Comparison of ENCODE assay signal across 8 cellular contexts in the genomic region with DNA sequence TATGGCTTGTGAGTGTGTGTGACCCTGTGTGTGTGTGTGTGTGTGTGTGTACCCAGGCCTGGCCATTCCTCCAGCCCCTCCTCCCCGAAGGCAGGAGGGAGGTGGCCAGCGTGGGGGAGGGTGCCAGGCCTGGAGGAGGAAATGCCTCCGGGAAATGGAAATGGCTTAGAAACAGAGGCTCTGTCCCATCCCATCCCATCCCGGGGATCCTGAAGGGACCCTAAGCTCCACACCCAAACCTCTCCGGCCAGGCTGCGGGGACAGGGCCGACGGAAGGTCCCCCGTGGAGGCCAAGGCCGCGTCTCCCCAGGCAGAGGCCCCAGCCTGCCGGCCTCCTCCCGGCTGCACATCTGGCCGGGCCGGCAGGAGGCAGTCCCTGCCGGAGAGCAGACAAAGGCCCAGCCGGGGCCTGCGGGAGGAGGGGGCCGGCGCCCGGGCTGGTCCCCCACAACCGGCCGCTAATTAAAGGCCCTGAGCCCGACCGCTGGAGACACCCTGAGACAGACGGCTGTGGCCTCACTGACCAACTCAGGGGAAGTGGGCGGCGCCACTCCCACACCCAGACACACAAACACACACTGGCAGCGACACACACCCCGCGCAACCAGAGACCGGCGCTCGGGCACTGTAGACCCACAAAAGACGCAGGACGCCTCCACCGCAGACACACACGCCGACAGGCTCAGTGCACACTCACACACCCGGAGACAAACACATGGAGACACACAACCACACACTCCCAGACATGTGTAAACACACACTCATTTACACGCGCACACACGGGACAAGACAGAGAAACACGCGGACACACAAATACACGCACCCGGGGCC. TPM values are rescaled to one million over a fixed set of nuclear protein-coding genes. Genes with fewer than 3 reads are reported as not detected.
A peak's percentile ranks its signal among the peaks of the same experiment; 100 is the strongest.
DNase-seq lines count a peak whose midpoint lies in the region; ATAC-seq, FAIRE-seq and TF ChIP-seq lines count a peak whose summit lies in the region.

No MANE protein-coding gene starts in this region.

- TF ChIP-seq EP300 in A549 (IDR thresholded peaks at IDR 0.05): no peak

- no peak for FAIRE-seq in A549 (lab: Jason Lieb, UNC)

- H3K27me3 ChIP-seq in right atrium auricular region (no peaks in the 10 kb centered on the region), prostate gland (replicated peaks; ENCODE audit: insufficient read depth) (no peaks in the 10 kb centered on the region)

- TF ChIP-seq RAD21 in A549 (conservative IDR thresholded peaks at IDR 0.05 in 1 of 2, IDR thresholded peaks at IDR 0.05 in 1 of 2): peak in 1 of 2 experiments; percentile 16; a peak in 1 of 5 replicates

- DNase-seq in A549 (ENCODE audit: low read depth in 1 of 2, low spot score in 1 of 2) (peak; percentile 44 to 91), HFFc6 (peak; percentile 6), right atrium auricular region (ENCODE audit: low spot score) (peak; percentile 78), prostate gland (ENCODE audit: low spot score) (no peak)
- peak; percentile 46 for DNase-seq in activated naive CD8-positive, alpha-beta T cell treated with anti-CD3 and anti-CD28 coated beads, Interleukin-2, amount 50 U/mL, for 24 hours

- ATAC-seq in A549 (peak; percentile 72), HG03460 (IDR thresholded peaks at IDR 0.05; ENCODE audit: unreplicated experiment) (no peak), GM21529 (IDR thresholded peaks at IDR 0.05; ENCODE audit: unreplicated experiment) (no peak), GM21447 (IDR thresholded peaks at IDR 0.05; ENCODE audit: unreplicated experiment) (no peak)
- ATAC-seq in activated naive CD8-positive, alpha-beta T cell treated with anti-CD3 and anti-CD28 coated beads, Interleukin-2, amount 50 U/mL, for 24 hours: peak; percentile 6

- H3K9me3 ChIP-seq in A549: peaks cover 14% of the 10 kb centered on the region
- H3K9me3 ChIP-seq in right atrium auricular region: peaks cover 3 to 9% of the 10 kb centered on the region in 2 donors
- H3K9me3 ChIP-seq in prostate gland: no peaks in the 10 kb centered on the region

- intact Hi-C loops in prostate gland (cut with DNase I): no loop called here

- TF ChIP-seq CTCF in A549 (IDR thresholded peaks at IDR 0.05) (no peak), HFFc6 (IDR thresholded peaks at IDR 0.05) (peak; percentile 28; the same call in 1 of the 2 replicates), right atrium auricular region (IDR thresholded peaks at IDR 0.05) (no peak), prostate gland (IDR thresholded peaks at IDR 0.05) (peak in 1 of 4 experiments; percentile 22)

- peak overlapping the region; percentile 53 for H3K27ac Mint-ChIP-seq in HFFc6
- peak overlapping the region; percentile 78 for H3K27ac Mint-ChIP-seq in activated naive CD8-positive, alpha-beta T cell treated with anti-CD3 and anti-CD28 coated beads, Interleukin-2, amount 50 U/mL, for 24 hours

- peak overlapping the region; percentile 76 for H3K4me2 ChIP-seq in A549

- CTCF ChIA-PET in A549 (lab: Yijun Ruan, JAX): interaction anchor here (0.9 kb wide), 2 partner anchors 18 to 29 kb away, joined by 3 to 5 read pairs; no protein-coding TSS in a partner anchor

- POLR2A ChIA-PET in A549 (lab: Yijun Ruan, JAX): no interaction called here

- H3K36me3 ChIP-seq in right atrium auricular region (peaks cover 7% of the 10 kb centered on the region), prostate gland (no peaks in the 10 kb centered on the region)

- H3K4me3 Mint-ChIP-seq in HFFc6: peak overlapping the region; percentile 84
- H3K4me3 Mint-ChIP-seq in activated naive CD8-positive, alpha-beta T cell treated with anti-CD3 and anti-CD28 coated beads, Interleukin-2, amount 50 U/mL, for 24 hours: peak overlapping the region; percentile 86

- peak overlapping the region; percentile 98 to 99 for H3K27ac ChIP-seq in A549
- peak overlapping the region; percentile 73 to 91 for H3K27ac ChIP-seq in right atrium auricular region
- peak overlapping the region; percentile 64 to 66 for H3K27ac ChIP-seq in prostate gland

- peaks cover 6% of the 10 kb centered on the region; the same call in 1 of the 2 replicates for H3K9me3 Mint-ChIP-seq in HFFc6
- H3K9me3 Mint-ChIP-seq in activated naive CD8-positive, alpha-beta T cell treated with anti-CD3 and anti-CD28 coated beads, Interleukin-2, amount 50 U/mL, for 24 hours: no peaks in the 10 kb centered on the region

- peak; percentile 26; the same call in 1 of the 2 replicates for TF ChIP-seq POLR2A in A549 (IDR thresholded peaks at IDR 0.05; ENCODE audit: low read length)
- no peak for TF ChIP-seq POLR2A in prostate gland (IDR thresholded peaks at IDR 0.05)

- H3K4me1 ChIP-seq in A549: peaks cover 45% of the 10 kb centered on the region
- peaks cover 0 to 38% of the 10 kb centered on the region in 2 donors for H3K4me1 ChIP-seq in right atrium auricular region
- peaks cover 2% of the 10 kb centered on the region for H3K4me1 ChIP-seq in prostate gland (replicated peaks)

- peaks cover 33% of the 10 kb centered on the region for H3K4me1 Mint-ChIP-seq in HFFc6 (ENCODE audit: low read depth)
- H3K4me1 Mint-ChIP-seq in activated naive CD8-positive, alpha-beta T cell treated with anti-CD3 and anti-CD28 coated beads, Interleukin-2, amount 50 U/mL, for 24 hours: peaks cover 29% of the 10 kb centered on the region

- H3K36me3 Mint-ChIP-seq in HFFc6 (ENCODE audit: low read depth): no peaks in the 10 kb centered on the region
- peaks cover 6% of the 10 kb centered on the region for H3K36me3 Mint-ChIP-seq in activated naive CD8-positive, alpha-beta T cell treated with anti-CD3 and anti-CD28 coated beads, Interleukin-2, amount 50 U/mL, for 24 hours (ENCODE audit: low read depth)

- H3K4me3 ChIP-seq in A549 (peak overlapping the region; percentile 58), right atrium auricular region (peak overlapping the region; percentile 58 to 60), prostate gland (peak overlapping the region; percentile 43 to 44)

- H3K27me3 Mint-ChIP-seq in HFFc6 (ENCODE audit: insufficient read depth): peaks cover 2% of the 10 kb centered on the region; the same call in 1 of the 2 replicates
- peaks cover 9% of the 10 kb centered on the region for H3K27me3 Mint-ChIP-seq in activated naive CD8-positive, alpha-beta T cell treated with anti-CD3 and anti-CD28 coated beads, Interleukin-2, amount 50 U/mL, for 24 hours

- 2% methylated on average over 13 of the region's 47 CpGs for WGBS in A549 (ENCODE audit: missing lambda C conversion rate)
- WGBS in prostate gland: 1% methylated on average over 36 of the region's 47 CpGs

TF ChIP-seq in A549, 52 proteins besides CTCF, POLR2A, EP300 and RAD21:
- TF ChIP-seq, protein P1, sequence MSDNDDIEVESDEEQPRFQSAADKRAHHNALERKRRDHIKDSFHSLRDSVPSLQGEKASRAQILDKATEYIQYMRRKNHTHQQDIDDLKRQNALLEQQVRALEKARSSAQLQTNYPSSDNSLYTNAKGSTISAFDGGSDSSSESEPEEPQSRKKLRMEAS (IDR thresholded peaks at IDR 0.05): peak; percentile 3
- TF ChIP-seq JUN (IDR thresholded peaks at IDR 0.05): peak; percentile 17 to 79; a peak in 2 of 5 replicates
- 0 out of 2 replicates have a peak, but pooled peaks have one; percentile 42 for TF ChIP-seq TFCP2L1 (CRISPR knock-in tag; IDR thresholded peaks at IDR 0.05)
- 0 out of 2 replicates have a peak, but pooled peaks have one; percentile 25 for TF ChIP-seq HOXB13 (CRISPR knock-in tag; IDR thresholded peaks at IDR 0.05; ENCODE audit: low read depth)
- TF ChIP-seq HOXA7 (CRISPR knock-in tag; IDR thresholded peaks at IDR 0.05): 0 out of 2 replicates have a peak, but pooled peaks have one; percentile 32
- TF ChIP-seq JUNB (IDR thresholded peaks at IDR 0.05): no peak

RNA-seq across cellular contexts. Expression of a gene that starts 1.1 kb away (rescaled TPM):
- 26.7 and 33.2 TPM in 2 replicates for polyA plus RNA-seq in A549 (2011; rRNA removed)
- polyA plus RNA-seq in A549 (2012; cell fraction: cytosol; rRNA removed): 23.0 and 34.1 TPM in 2 replicates
- polyA plus RNA-seq in A549 (2012; cell fraction: nucleus; rRNA removed): 263 and 313 TPM in 2 replicates
- 39.0 to 73.0 TPM (median 49.3 TPM) in 3 replicates for polyA plus RNA-seq in A549 (2017; fragmentation: RNase III; extraction: RNeasy Plus Mini Kit Qiagen cat#74134 plus additional on column Dnase treatment)
- polyA minus RNA-seq in A549 (2011; rRNA and poly(A)+ RNA removed): 28.3 and 29.4 TPM in 2 replicates
- total RNA-seq in HFFc6 (2021; fragmentation: NEBNext Ultra II Directional; extraction: Animal tissue kit (Norgen Biotek cat#: 25700)): 1 to 10 TPM in 4 of 6 experiments, under 1 TPM in 2; 0.78 to 2.1 (median 1.5) TPM
- 10 to 100 TPM; 13.1 to 14.9 TPM for total RNA-seq in right atrium auricular region
- total RNA-seq in prostate gland: 10 to 100 TPM in 1 of 2 donors, 1 to 10 TPM in 1; 9.7 to 48.1 TPM

RNA-seq across cellular contexts. Expression of a gene that starts 21.0 kb away (rescaled TPM):
- polyA plus RNA-seq in A549 (2011; rRNA removed) (not detected in 2 replicates), A549 (2017; fragmentation: RNase III; extraction: RNeasy Plus Mini Kit Qiagen cat#74134 plus additional on column Dnase treatment) (not detected in 3 replicates)
- polyA plus RNA-seq in A549 (2012; cell fraction: cytosol; rRNA removed): not detected in 2 replicates
- not detected in 2 replicates for polyA plus RNA-seq in A549 (2012; cell fraction: nucleus; rRNA removed)
- polyA minus RNA-seq in A549 (2011; rRNA and poly(A)+ RNA removed): not detected in 2 replicates
- total RNA-seq in HFFc6 (2021; fragmentation: NEBNext Ultra II Directional; extraction: Animal tissue kit (Norgen Biotek cat#: 25700)): not detected
- total RNA-seq in right atrium auricular region (not detected), prostate gland (not detected)

RNA-seq across cellular contexts. Expression of a gene that starts 32.2 kb away (rescaled TPM):
- polyA plus RNA-seq in A549 (2011; rRNA removed) (0.37 and 0.95 TPM in 2 replicates), A549 (2017; fragmentation: RNase III; extraction: RNeasy Plus Mini Kit Qiagen cat#74134 plus additional on column Dnase treatment) (0.17 to 0.24 TPM (median 0.23 TPM) in 3 replicates)
- 0.45 TPM in 2 replicates for polyA plus RNA-seq in A549 (2012; cell fraction: cytosol; rRNA removed)
- 0.60 and 0.76 TPM in 2 replicates for polyA plus RNA-seq in A549 (2012; cell fraction: nucleus; rRNA removed)
- 1.2 and 1.9 TPM in 2 replicates for polyA minus RNA-seq in A549 (2011; rRNA and poly(A)+ RNA removed)
- total RNA-seq in HFFc6 (2021; fragmentation: NEBNext Ultra II Directional; extraction: Animal tissue kit (Norgen Biotek cat#: 25700)): under 1 TPM; 0.09 to 0.28 (median 0.19) TPM
- total RNA-seq in right atrium auricular region (10 to 100 TPM in 1 of 2 donors, 1 to 10 TPM in 1; 4.4 to 10.8 TPM), prostate gland (1 to 10 TPM; 6.1 to 9.4 TPM)

Comparison
In these comparisons a context has a peak if more than half of its experiments do, and no peak if none do; other contexts are left out.
1. ATAC-seq: peak in A549 (2 of 2) and activated naive CD8-positive, alpha-beta T cell treated with anti-CD3 and anti-CD28 coated beads, Interleukin-2, amount 50 U/mL, for 24 hours (single experiment); none in HG03460 (single experiment), GM21529 (single experiment) and GM21447 (single experiment).
2. RNA of a gene that starts 32.2 kb away (total RNA-seq): 4.4 to 10.8 TPM in right atrium auricular region and 6.1 to 9.4 TPM in prostate gland; 0.09 to 0.28 TPM in HFFc6; every median in the first group is over 4 times any median in the second.
3. Peak in every context shown above with its lines, with median percentiles within 50 percentile points of each other: H3K27ac ChIP-seq and H3K4me3 ChIP-seq.